8 cellular contexts compared by ENCODE assay signal in the genomic region with DNA sequence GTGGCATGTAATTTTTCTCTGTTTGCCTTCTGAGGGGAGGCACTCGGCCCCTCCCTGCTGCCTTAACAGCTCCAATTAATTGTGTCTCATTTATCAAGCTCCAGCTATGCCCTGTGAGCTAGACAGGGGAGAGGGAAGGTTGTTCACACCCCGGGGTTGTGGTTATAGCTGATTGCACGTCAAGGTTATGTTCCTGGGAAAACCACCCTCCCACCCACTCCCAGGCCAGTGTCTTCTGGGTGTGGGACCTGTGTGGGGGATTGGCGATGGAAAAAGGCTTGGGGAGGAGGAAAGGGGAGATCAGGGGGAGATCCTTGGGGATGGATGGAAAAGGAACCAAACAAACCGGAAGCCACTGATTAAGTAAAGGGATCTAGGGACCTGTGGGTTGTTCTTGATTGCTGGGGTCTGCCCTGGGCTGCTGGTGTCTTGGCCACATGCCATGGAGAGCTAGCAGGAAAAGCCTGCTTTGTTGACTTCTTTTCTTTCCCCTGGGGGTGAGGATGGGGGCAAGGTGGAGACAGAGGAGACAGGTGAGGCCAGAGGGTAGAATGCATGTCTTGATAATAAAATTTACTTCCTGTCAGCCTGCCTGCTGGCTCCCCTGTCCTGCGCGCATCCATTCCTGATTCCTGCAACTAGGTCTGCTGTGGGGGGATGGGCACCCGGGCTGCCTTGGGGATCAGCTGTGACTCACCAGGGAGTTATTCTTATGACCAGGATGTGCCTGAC. TPM values are rescaled to one million over a fixed set of nuclear protein-coding genes. Genes with fewer than 3 reads are reported as not detected.
DNase-seq lines count a peak whose midpoint lies in the region; ATAC-seq and TF ChIP-seq lines count a peak whose summit lies in the region.

No MANE protein-coding gene starts in this region.

- H3K9me3 ChIP-seq in neural progenitor cell (ENCODE audit: low read depth) (no peaks in the 10 kb centered on the region), vagina (no peaks in the 10 kb centered on the region)

- TF ChIP-seq CTCF in fibroblast of villous mesenchyme (IDR thresholded peaks at IDR 0.05; ENCODE audit: insufficient read depth, low read depth, low read length) (no peak), neural progenitor cell (IDR thresholded peaks at IDR 0.05) (no peak), vagina (IDR thresholded peaks at IDR 0.05) (no peak)

- H3K9ac ChIP-seq in neural progenitor cell, result no peak overlapping the region

- intact Hi-C loops in vagina (cut with DNase I), result no loop called here

- no peaks in the 10 kb centered on the region for H3K27me3 Mint-ChIP-seq in activated T-cell treated with anti-CD3 and anti-CD28 coated beads, Interleukin-2, amount 50 U/mL, for 24 hours
- H3K27me3 Mint-ChIP-seq in neural progenitor cell (ENCODE audit: insufficient read depth, low read depth), result peaks cover 3% of the 10 kb centered on the region

- no peaks in the 10 kb centered on the region for H3K9me3 Mint-ChIP-seq in activated T-cell treated with anti-CD3 and anti-CD28 coated beads, Interleukin-2, amount 50 U/mL, for 24 hours
- no peaks in the 10 kb centered on the region for H3K9me3 Mint-ChIP-seq in neural progenitor cell

- H3K36me3 Mint-ChIP-seq in activated T-cell treated with anti-CD3 and anti-CD28 coated beads, Interleukin-2, amount 50 U/mL, for 24 hours (ENCODE audit: low read depth), result peaks cover 25% of the 10 kb centered on the region
- peaks cover 2% of the 10 kb centered on the region for H3K36me3 Mint-ChIP-seq in neural progenitor cell

- H3K27ac Mint-ChIP-seq in activated T-cell treated with anti-CD3 and anti-CD28 coated beads, Interleukin-2, amount 50 U/mL, for 24 hours, result peak overlapping the region; percentile 99
- peak overlapping the region; percentile 72 for H3K27ac Mint-ChIP-seq in neural progenitor cell

- TF ChIP-seq POLR2A in vagina (IDR thresholded peaks at IDR 0.05), result no peak

- DNase-seq in activated CD8-positive, alpha-beta memory T cell treated with anti-CD3 and anti-CD28 coated beads for 24 hours, result peak; percentile 85
- DNase-seq in activated CD8-positive, alpha-beta memory T cell treated with anti-CD3 and anti-CD28 coated beads, Interleukin-2, amount 50 U/mL, for 4 hours, result no peak
- DNase-seq in NCI-H2196 treated with DMSO at 0.1 percent for 48 hours (lab: John Stamatoyannopoulos, UW; ENCODE audit: unreplicated experiment) (peak; percentile 85), fibroblast of villous mesenchyme (ENCODE audit: low read depth) (peak; percentile 92), neural progenitor cell (ENCODE audit: low spot score) (peak; percentile 56), vagina (ENCODE audit: extremely low spot score in 2 of 2) (peak in 1 of 2 donors; percentile 96)
- DNase-seq in activated T-cell treated with anti-CD3 and anti-CD28 coated beads, Interleukin-2, amount 50 U/mL, for 24 hours, result peak; percentile 66

- peaks cover 30% of the 10 kb centered on the region for H3K4me1 ChIP-seq in neural progenitor cell
- H3K4me1 ChIP-seq in vagina, result peaks cover 49% of the 10 kb centered on the region

- H2AFZ ChIP-seq in neural progenitor cell (replicated peaks), result no peak overlapping the region

- H3K36me3 ChIP-seq in neural progenitor cell (no peaks in the 10 kb centered on the region), vagina (no peaks in the 10 kb centered on the region)

- no peak for ATAC-seq in GM21786 (IDR thresholded peaks at IDR 0.05; ENCODE audit: unreplicated experiment)

- H3K4me1 Mint-ChIP-seq in activated T-cell treated with anti-CD3 and anti-CD28 coated beads, Interleukin-2, amount 50 U/mL, for 24 hours (ENCODE audit: low read depth), result peaks cover 98% of the 10 kb centered on the region
- H3K4me1 Mint-ChIP-seq in neural progenitor cell, result peaks cover 21% of the 10 kb centered on the region

- peaks cover 58% of the 10 kb centered on the region for H4K20me1 ChIP-seq in neural progenitor cell (ENCODE audit: low read depth)

- peak overlapping the region; percentile 20 for H3K4me2 ChIP-seq in neural progenitor cell

- H3K27ac ChIP-seq in neural progenitor cell (no peak overlapping the region), vagina (peak overlapping the region; percentile 82)

- H3K27me3 ChIP-seq in neural progenitor cell (no peaks in the 10 kb centered on the region), vagina (no peaks in the 10 kb centered on the region)

- peak overlapping the region; percentile 67 for H3K4me3 Mint-ChIP-seq in activated T-cell treated with anti-CD3 and anti-CD28 coated beads, Interleukin-2, amount 50 U/mL, for 24 hours
- no peak overlapping the region for H3K4me3 Mint-ChIP-seq in neural progenitor cell

- no peak overlapping the region for H3K4me3 ChIP-seq in fibroblast of villous mesenchyme (ENCODE audit: low read depth, low read length)
- no peak overlapping the region for H3K4me3 ChIP-seq in neural progenitor cell
- H3K4me3 ChIP-seq in vagina, result no peak overlapping the region

- no peaks in the 10 kb centered on the region for H3F3A ChIP-seq in neural progenitor cell (ENCODE audit: low read depth)

- H3K79me2 ChIP-seq in neural progenitor cell (ENCODE audit: low read depth), result peaks cover 88% of the 10 kb centered on the region

RNA-seq across cellular contexts. Expression of gene SORL1, which starts 14.1 kb away (rescaled TPM):
- total RNA-seq in fibroblast of villous mesenchyme (under 0.01 and 0.43 TPM in 2 replicates), neural progenitor cell (ENCODE audit: low replicate concordance) (45.6 and 46.0 TPM in 2 replicates), vagina (38.3 TPM)

Comparison
In these comparisons a context has a peak if more than half of its experiments do, and no peak if none do; other contexts are left out.
1. RNA of gene SORL1, which starts 14.1 kb away (total RNA-seq): 45.6 to 46.0 TPM in neural progenitor cell and 38.3 TPM in vagina (single experiment); under 0.01 to 0.43 TPM in fibroblast of villous mesenchyme; every median in the first group is over 10 times any median in the second.